Comparison of ENCODE assay signal across 9 cellular contexts in genomic region chr2:205660521-205661124, GRCh38. TPM values are rescaled to one million over a fixed set of nuclear protein-coding genes. Genes with fewer than 3 reads are reported as not detected.
DNase-seq lines count a peak whose midpoint lies in the region; ATAC-seq and TF ChIP-seq lines count a peak whose summit lies in the region.
"Had no signal": no experiment of that assay in that cellular context is flagged by ENCODE, and none has a peak within 500 bp of the region (broad histone marks: within the 10 kb centered on the region; RNA-seq: fewer than 3 reads in every experiment).

No MANE protein-coding gene starts in this region.

- no peaks in the 10 kb centered on the region for H3K27me3 ChIP-seq in tibial artery
- H3K27me3 ChIP-seq in GM23338 (ENCODE audit: insufficient read depth): no peaks in the 10 kb centered on the region

- ATAC-seq in GM18858 (IDR thresholded peaks at IDR 0.05; ENCODE audit: unreplicated experiment): peak; percentile 54
- ATAC-seq in HG02938 (IDR thresholded peaks at IDR 0.05; ENCODE audit: unreplicated experiment): peak; percentile 73
- ATAC-seq in left cardiac atrium: peak; percentile 50 to 76
- ATAC-seq in GM23338: no peak
- ATAC-seq: Panc1 had no signal

- H3K9me3 ChIP-seq in tibial artery: no peaks in the 10 kb centered on the region

- H3K36me3 Mint-ChIP-seq in GM23338 (ENCODE audit: low read depth): no peaks in the 10 kb centered on the region

- H3F3A ChIP-seq in GM23338 (replicated peaks; ENCODE audit: low read depth): no peaks in the 10 kb centered on the region

- H3K27ac ChIP-seq in tibial artery (peak overlapping the region; percentile 12 to 37), GM23338 (ENCODE audit: low read depth) (no peak overlapping the region)

- H3K4me1 Mint-ChIP-seq in GM23338: peaks cover 4% of the 10 kb centered on the region; the same call in 2 of the 3 replicates

- H3K4me3 ChIP-seq in tibial artery: no peak overlapping the region
- H3K4me3 ChIP-seq in GM23338: no peak overlapping the region

- TF ChIP-seq CTCF in tibial artery (IDR thresholded peaks at IDR 0.05): no peak
- TF ChIP-seq CTCF in GM23338 (conservative IDR thresholded peaks at IDR 0.05; ENCODE audit: low read depth in 2 of 2): no peak

- H3K4me2 ChIP-seq in GM23338: no peak overlapping the region

- H3K4me1 ChIP-seq in tibial artery (peaks cover 0 to 30% (median 21%) of the 10 kb centered on the region in 4 donors), GM23338 (ENCODE audit: insufficient read depth) (no peaks in the 10 kb centered on the region)

- H3K9me2 ChIP-seq in GM23338 (ENCODE audit: insufficient read depth): 0 out of 2 replicates have a peak, but pooled peaks cover 11% of the 10 kb centered on the region

- no peaks in the 10 kb centered on the region for H3K79me2 ChIP-seq in GM23338 (replicated peaks; ENCODE audit: insufficient read depth)

- H3K4me3 Mint-ChIP-seq in GM23338: no peak overlapping the region

- DNase-seq in activated CD4-positive, alpha-beta T cell treated with anti-CD3 and anti-CD28 coated beads, Interleukin-2, amount 50 U/mL, for 48 hours: peak; percentile 37 to 49
- DNase-seq in left cardiac atrium (no peak), tibial artery (peak in 1 of 2 donors; percentile 48), SHP77 treated with DMSO at 0.1 percent for 48 hours (lab: John Stamatoyannopoulos, UW) (no peak), GM23338 (ENCODE audit: low spot score) (no peak), SIG-M5 (lab: John Stamatoyannopoulos, UW) (no peak)

- H3K36me3 ChIP-seq in tibial artery (no peaks in the 10 kb centered on the region), GM23338 (ENCODE audit: insufficient read depth) (no peaks in the 10 kb centered on the region)

- no peak overlapping the region for H2AFZ ChIP-seq in GM23338

- intact Hi-C loops in left cardiac atrium (cut with DNase I) (no loop called here), tibial artery (cut with DNase I; ENCODE audit: low total_unique reads) (no loop called here)

- no peaks in the 10 kb centered on the region for H4K20me1 ChIP-seq in GM23338 (replicated peaks; ENCODE audit: insufficient read depth)

- H3K27me3 Mint-ChIP-seq in GM23338 (ENCODE audit: insufficient read depth, low read depth, poor library complexity): no peaks in the 10 kb centered on the region

- no peak overlapping the region for H3K27ac Mint-ChIP-seq in GM23338

- no peaks in the 10 kb centered on the region; the same call in 2 of the 3 replicates for H3K9me3 Mint-ChIP-seq in GM23338

TF ChIP-seq in GM23338, 12 proteins besides CTCF, POLR2A, EP300 and RAD21 (continues in another document):
- TF ChIP-seq NANOG (IDR thresholded peaks at IDR 0.05; ENCODE audit: borderline replicate concordance) (no peak), ZNF114 (CRISPR knock-in tag; IDR thresholded peaks at IDR 0.05) (no peak), STAT1 (IDR thresholded peaks at IDR 0.05; ENCODE audit: unreplicated experiment) (no peak), POLR2AphosphoS5 (IDR thresholded peaks at IDR 0.05; ENCODE audit: low read depth) (no peak), ZNF462 (CRISPR knock-in tag; IDR thresholded peaks at IDR 0.05) (no peak), ETS1 (IDR thresholded peaks at IDR 0.05) (no peak), JUNB (IDR thresholded peaks at IDR 0.05; ENCODE audit: unreplicated experiment) (no peak), REST (IDR thresholded peaks at IDR 0.05; ENCODE audit: unreplicated experiment) (no peak), CREB1 (CRISPR knock-in tag; IDR thresholded peaks at IDR 0.05; ENCODE audit: low read depth) (no peak)

RNA-seq across cellular contexts. Expression of gene NRP2, which starts 21.7 kb away (rescaled TPM):
- total RNA-seq in left cardiac atrium: 10 to 100 TPM; 16.3 to 16.6 TPM
- 17.4 and 22.0 TPM in 2 replicates for total RNA-seq in GM23338 (2014; rRNA removed; shearing (Covaris generic))
- 18.4 and 19.1 TPM in 2 replicates for polyA plus RNA-seq in GM23338 (2016; fragmentation: Nextera tagmentation; extraction: Ambion mirVana)

Comparison
In these comparisons a context has a peak if more than half of its experiments do, and no peak if none do; other contexts are left out.
1. DNase-seq: peak in activated CD4-positive, alpha-beta T cell treated with anti-CD3 and anti-CD28 coated beads, Interleukin-2, amount 50 U/mL, for 48 hours (2 of 2); none in left cardiac atrium (single experiment), SHP77 treated with DMSO at 0.1 percent for 48 hours (single experiment), GM23338 (single experiment) and SIG-M5 (single experiment).